8 cellular contexts compared by ENCODE assay signal in genomic region chr1:181189691-181190361, GRCh38.
DNase-seq lines count a peak whose midpoint lies in the region; ATAC-seq lines count a peak whose summit lies in the region.

No MANE protein-coding gene starts in this region.

- CTCF ChIA-PET in activated CD4-positive, alpha-beta memory T cell treated with anti-CD3 and anti-CD28 coated beads, Interleukin-2, amount 10 ng/mL, durations not matched to agents 7 days and 5 days (lab: Charles Lee) = interaction anchor here (0.8 to 4.6 kb wide), 10 partner anchors 10 to 289 kb away, joined by 3 to 53 read pairs (median 7); no protein-coding TSS in a partner anchor

- H3K27me3 Mint-ChIP-seq in activated CD4-positive, alpha-beta memory T cell treated with anti-CD3 and anti-CD28 coated beads, Interleukin-2, amount 10 ng/mL, durations not matched to agents 7 days and 5 days = peaks cover 21% of the 10 kb centered on the region
- peaks cover 49 to 90% of the 10 kb centered on the region in 2 donors for H3K27me3 Mint-ChIP-seq in effector memory CD8-positive, alpha-beta T cell

- H3K4me1 Mint-ChIP-seq in activated CD4-positive, alpha-beta memory T cell treated with anti-CD3 and anti-CD28 coated beads, Interleukin-2, amount 10 ng/mL, durations not matched to agents 7 days and 5 days = peaks cover 3% of the 10 kb centered on the region
- peaks cover 3 to 4% of the 10 kb centered on the region in 2 donors for H3K4me1 Mint-ChIP-seq in effector memory CD8-positive, alpha-beta T cell (ENCODE audit: low read depth in 2 of 2)

- peak; percentile 10 for DNase-seq in GM04504 (ENCODE audit: low read depth)
- peak; percentile 5 for DNase-seq in NCI-H510A (lab: John Stamatoyannopoulos, UW)
- peak; percentile 78 for DNase-seq in activated CD4-positive, alpha-beta memory T cell treated with anti-CD3 and anti-CD28 coated beads, Interleukin-2, amount 10 ng/mL, durations not matched to agents 7 days and 5 days
- peak; percentile 61 to 73 (median 70) for DNase-seq in effector memory CD8-positive, alpha-beta T cell
- DNase-seq in midbrain (lab: John Stamatoyannopoulos, UW) = peak; percentile 55
- peak; percentile 59 to 65 for DNase-seq in stimulated activated CD8-positive, alpha-beta memory T cell treated with anti-CD3 and anti-CD28 coated beads, Interleukin-2, amount 100 ng/mL, for 48 hours (ENCODE audit: low read depth in 2 of 2)

- POLR2A ChIA-PET in activated CD4-positive, alpha-beta memory T cell treated with anti-CD3 and anti-CD28 coated beads, Interleukin-2, amount 10 ng/mL, durations not matched to agents 7 days and 5 days (lab: Charles Lee) = no interaction called here

- ATAC-seq in HG02623 (IDR thresholded peaks at IDR 0.05; ENCODE audit: unreplicated experiment) (peak; percentile 64), HG03280 (IDR thresholded peaks at IDR 0.05; ENCODE audit: unreplicated experiment) (no peak)
- ATAC-seq in effector memory CD8-positive, alpha-beta T cell (replicated peaks) = peak; percentile 82

- H3K4me3 Mint-ChIP-seq in activated CD4-positive, alpha-beta memory T cell treated with anti-CD3 and anti-CD28 coated beads, Interleukin-2, amount 10 ng/mL, durations not matched to agents 7 days and 5 days = no peak overlapping the region
- peak overlapping the region in 1 of 2 donors; percentile 55 for H3K4me3 Mint-ChIP-seq in effector memory CD8-positive, alpha-beta T cell

- no peak overlapping the region for H3K27ac Mint-ChIP-seq in activated CD4-positive, alpha-beta memory T cell treated with anti-CD3 and anti-CD28 coated beads, Interleukin-2, amount 10 ng/mL, durations not matched to agents 7 days and 5 days
- no peak overlapping the region for H3K27ac Mint-ChIP-seq in effector memory CD8-positive, alpha-beta T cell

- no peaks in the 10 kb centered on the region for H3K36me3 Mint-ChIP-seq in activated CD4-positive, alpha-beta memory T cell treated with anti-CD3 and anti-CD28 coated beads, Interleukin-2, amount 10 ng/mL, durations not matched to agents 7 days and 5 days (ENCODE audit: low read depth)
- no peaks in the 10 kb centered on the region for H3K36me3 Mint-ChIP-seq in effector memory CD8-positive, alpha-beta T cell (ENCODE audit: insufficient read depth)

- H3K9me3 Mint-ChIP-seq in activated CD4-positive, alpha-beta memory T cell treated with anti-CD3 and anti-CD28 coated beads, Interleukin-2, amount 10 ng/mL, durations not matched to agents 7 days and 5 days = no peaks in the 10 kb centered on the region
- H3K9me3 Mint-ChIP-seq in effector memory CD8-positive, alpha-beta T cell = no peaks in the 10 kb centered on the region

Comparison
In these comparisons a context has a peak if more than half of its experiments do, and no peak if none do; other contexts are left out.
1. DNase-seq: peak in every context shown above with its lines; median percentile 78 in activated CD4-positive, alpha-beta memory T cell treated with anti-CD3 and anti-CD28 coated beads, Interleukin-2, amount 10 ng/mL, durations not matched to agents 7 days and 5 days; 70 in effector memory CD8-positive, alpha-beta T cell; 62 in stimulated activated CD8-positive, alpha-beta memory T cell treated with anti-CD3 and anti-CD28 coated beads, Interleukin-2, amount 100 ng/mL, for 48 hours; 55 in midbrain; 10 in GM04504; 5 in NCI-H510A.